ENCODE assay signal across 2 cellular contexts in the genomic region with DNA sequence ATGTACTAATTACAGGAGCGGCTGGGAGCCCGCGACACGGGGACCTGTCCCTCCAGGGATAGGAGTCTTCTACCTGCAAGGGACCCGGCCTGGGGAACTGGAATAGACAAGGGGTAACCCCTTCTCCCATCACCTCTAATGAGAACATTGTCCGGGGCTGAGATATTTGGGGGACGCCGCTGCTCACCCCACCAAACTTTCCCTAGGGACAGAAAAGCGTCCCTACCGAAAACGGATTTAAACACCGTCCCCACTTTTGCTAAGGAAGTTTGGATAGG.
TF ChIP-seq lines count a peak whose summit lies in the region.

No MANE protein-coding gene starts in this region.

TF ChIP-seq in liver, 16 proteins besides CTCF, POLR2A, EP300 and RAD21 (continued from another document):
- TF ChIP-seq, protein P1, sequence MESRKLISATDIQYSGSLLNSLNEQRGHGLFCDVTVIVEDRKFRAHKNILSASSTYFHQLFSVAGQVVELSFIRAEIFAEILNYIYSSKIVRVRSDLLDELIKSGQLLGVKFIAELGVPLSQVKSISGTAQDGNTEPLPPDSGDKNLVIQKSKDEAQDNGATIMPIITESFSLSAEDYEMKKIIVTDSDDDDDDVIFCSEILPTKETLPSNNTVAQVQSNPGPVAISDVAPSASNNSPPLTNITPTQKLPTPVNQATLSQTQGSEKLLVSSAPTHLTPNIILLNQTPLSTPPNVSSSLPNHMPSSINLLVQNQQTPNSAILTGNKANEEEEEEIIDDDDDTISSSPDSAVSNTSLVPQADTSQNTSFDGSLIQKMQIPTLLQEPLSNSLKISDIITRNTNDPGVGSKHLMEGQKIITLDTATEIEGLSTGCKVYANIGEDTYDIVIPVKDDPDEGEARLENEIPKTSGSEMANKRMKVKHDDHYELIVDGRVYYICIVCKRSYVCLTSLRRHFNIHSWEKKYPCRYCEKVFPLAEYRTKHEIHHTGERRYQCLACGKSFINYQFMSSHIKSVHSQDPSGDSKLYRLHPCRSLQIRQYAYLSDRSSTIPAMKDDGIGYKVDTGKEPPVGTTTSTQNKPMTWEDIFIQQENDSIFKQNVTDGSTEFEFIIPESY (IDR thresholded peaks at IDR 0.05) = no peak
- TF ChIP-seq JUND (IDR thresholded peaks at IDR 0.05) (no peak), SP1 (IDR thresholded peaks at IDR 0.05) (no peak), EGR1 (IDR thresholded peaks at IDR 0.05; ENCODE audit: low read depth in 2 of 2) (no peak), FOXA1 (IDR thresholded peaks at IDR 0.05) (no peak), TAF1 (conservative IDR thresholded peaks at IDR 0.05) (no peak), HNF4G (IDR thresholded peaks at IDR 0.05) (no peak)
- TF ChIP-seq, protein P2, sequence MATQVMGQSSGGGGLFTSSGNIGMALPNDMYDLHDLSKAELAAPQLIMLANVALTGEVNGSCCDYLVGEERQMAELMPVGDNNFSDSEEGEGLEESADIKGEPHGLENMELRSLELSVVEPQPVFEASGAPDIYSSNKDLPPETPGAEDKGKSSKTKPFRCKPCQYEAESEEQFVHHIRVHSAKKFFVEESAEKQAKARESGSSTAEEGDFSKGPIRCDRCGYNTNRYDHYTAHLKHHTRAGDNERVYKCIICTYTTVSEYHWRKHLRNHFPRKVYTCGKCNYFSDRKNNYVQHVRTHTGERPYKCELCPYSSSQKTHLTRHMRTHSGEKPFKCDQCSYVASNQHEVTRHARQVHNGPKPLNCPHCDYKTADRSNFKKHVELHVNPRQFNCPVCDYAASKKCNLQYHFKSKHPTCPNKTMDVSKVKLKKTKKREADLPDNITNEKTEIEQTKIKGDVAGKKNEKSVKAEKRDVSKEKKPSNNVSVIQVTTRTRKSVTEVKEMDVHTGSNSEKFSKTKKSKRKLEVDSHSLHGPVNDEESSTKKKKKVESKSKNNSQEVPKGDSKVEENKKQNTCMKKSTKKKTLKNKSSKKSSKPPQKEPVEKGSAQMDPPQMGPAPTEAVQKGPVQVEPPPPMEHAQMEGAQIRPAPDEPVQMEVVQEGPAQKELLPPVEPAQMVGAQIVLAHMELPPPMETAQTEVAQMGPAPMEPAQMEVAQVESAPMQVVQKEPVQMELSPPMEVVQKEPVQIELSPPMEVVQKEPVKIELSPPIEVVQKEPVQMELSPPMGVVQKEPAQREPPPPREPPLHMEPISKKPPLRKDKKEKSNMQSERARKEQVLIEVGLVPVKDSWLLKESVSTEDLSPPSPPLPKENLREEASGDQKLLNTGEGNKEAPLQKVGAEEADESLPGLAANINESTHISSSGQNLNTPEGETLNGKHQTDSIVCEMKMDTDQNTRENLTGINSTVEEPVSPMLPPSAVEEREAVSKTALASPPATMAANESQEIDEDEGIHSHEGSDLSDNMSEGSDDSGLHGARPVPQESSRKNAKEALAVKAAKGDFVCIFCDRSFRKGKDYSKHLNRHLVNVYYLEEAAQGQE (IDR thresholded peaks at IDR 0.05) = no peak
- TF ChIP-seq, protein P3, sequence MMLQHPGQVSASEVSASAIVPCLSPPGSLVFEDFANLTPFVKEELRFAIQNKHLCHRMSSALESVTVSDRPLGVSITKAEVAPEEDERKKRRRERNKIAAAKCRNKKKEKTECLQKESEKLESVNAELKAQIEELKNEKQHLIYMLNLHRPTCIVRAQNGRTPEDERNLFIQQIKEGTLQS (IDR thresholded peaks at IDR 0.05) = no peak

TF ChIP-seq in HepG2, 621 proteins besides CTCF, POLR2A, EP300 and RAD21 (continued from another document):
- TF ChIP-seq, protein P4, sequence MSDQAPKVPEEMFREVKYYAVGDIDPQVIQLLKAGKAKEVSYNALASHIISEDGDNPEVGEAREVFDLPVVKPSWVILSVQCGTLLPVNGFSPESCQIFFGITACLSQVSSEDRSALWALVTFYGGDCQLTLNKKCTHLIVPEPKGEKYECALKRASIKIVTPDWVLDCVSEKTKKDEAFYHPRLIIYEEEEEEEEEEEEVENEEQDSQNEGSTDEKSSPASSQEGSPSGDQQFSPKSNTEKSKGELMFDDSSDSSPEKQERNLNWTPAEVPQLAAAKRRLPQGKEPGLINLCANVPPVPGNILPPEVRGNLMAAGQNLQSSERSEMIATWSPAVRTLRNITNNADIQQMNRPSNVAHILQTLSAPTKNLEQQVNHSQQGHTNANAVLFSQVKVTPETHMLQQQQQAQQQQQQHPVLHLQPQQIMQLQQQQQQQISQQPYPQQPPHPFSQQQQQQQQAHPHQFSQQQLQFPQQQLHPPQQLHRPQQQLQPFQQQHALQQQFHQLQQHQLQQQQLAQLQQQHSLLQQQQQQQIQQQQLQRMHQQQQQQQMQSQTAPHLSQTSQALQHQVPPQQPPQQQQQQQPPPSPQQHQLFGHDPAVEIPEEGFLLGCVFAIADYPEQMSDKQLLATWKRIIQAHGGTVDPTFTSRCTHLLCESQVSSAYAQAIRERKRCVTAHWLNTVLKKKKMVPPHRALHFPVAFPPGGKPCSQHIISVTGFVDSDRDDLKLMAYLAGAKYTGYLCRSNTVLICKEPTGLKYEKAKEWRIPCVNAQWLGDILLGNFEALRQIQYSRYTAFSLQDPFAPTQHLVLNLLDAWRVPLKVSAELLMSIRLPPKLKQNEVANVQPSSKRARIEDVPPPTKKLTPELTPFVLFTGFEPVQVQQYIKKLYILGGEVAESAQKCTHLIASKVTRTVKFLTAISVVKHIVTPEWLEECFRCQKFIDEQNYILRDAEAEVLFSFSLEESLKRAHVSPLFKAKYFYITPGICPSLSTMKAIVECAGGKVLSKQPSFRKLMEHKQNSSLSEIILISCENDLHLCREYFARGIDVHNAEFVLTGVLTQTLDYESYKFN (CRISPR knock-in tag; conservative IDR thresholded peaks at IDR 0.05) = no peak
- TF ChIP-seq ZMYM3 (CRISPR knock-in tag; IDR thresholded peaks at IDR 0.05) (no peak), ZNF850 (CRISPR knock-in tag; conservative IDR thresholded peaks at IDR 0.05) (no peak), NFKB2 (CRISPR knock-in tag; IDR thresholded peaks at IDR 0.05; ENCODE audit: borderline replicate concordance) (no peak), SOX6 (IDR thresholded peaks at IDR 0.05) (no peak), SOX6 (CRISPR knock-in tag; IDR thresholded peaks at IDR 0.05) (no peak), TP53 (CRISPR knock-in tag; conservative IDR thresholded peaks at IDR 0.05) (no peak), SIX4 (CRISPR knock-in tag; IDR thresholded peaks at IDR 0.05) (no peak), HIVEP1 (CRISPR knock-in tag; IDR thresholded peaks at IDR 0.05) (no peak), NCOR1 (IDR thresholded peaks at IDR 0.05; ENCODE audit: borderline replicate concordance, low read length) (no peak), FOXO1 (CRISPR knock-in tag; IDR thresholded peaks at IDR 0.05) (no peak), ZNF879 (CRISPR knock-in tag; IDR thresholded peaks at IDR 0.05) (no peak), PRMT3 (CRISPR knock-in tag; IDR thresholded peaks at IDR 0.05; ENCODE audit: borderline replicate concordance, low read depth) (no peak), ZBTB21 (CRISPR knock-in tag; IDR thresholded peaks at IDR 0.05) (no peak)
- TF ChIP-seq, protein P5, sequence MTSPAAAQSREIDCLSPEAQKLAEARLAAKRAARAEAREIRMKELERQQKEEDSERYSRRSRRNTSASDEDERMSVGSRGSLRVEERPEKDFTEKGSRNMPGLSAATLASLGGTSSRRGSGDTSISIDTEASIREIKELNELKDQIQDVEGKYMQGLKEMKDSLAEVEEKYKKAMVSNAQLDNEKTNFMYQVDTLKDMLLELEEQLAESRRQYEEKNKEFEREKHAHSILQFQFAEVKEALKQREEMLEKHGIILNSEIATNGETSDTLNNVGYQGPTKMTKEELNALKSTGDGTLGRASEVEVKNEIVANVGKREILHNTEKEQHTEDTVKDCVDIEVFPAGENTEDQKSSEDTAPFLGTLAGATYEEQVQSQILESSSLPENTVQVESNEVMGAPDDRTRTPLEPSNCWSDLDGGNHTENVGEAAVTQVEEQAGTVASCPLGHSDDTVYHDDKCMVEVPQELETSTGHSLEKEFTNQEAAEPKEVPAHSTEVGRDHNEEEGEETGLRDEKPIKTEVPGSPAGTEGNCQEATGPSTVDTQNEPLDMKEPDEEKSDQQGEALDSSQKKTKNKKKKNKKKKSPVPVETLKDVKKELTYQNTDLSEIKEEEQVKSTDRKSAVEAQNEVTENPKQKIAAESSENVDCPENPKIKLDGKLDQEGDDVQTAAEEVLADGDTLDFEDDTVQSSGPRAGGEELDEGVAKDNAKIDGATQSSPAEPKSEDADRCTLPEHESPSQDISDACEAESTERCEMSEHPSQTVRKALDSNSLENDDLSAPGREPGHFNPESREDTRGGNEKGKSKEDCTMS (CRISPR knock-in tag; conservative IDR thresholded peaks at IDR 0.05) = no peak
- TF ChIP-seq, protein P6, sequence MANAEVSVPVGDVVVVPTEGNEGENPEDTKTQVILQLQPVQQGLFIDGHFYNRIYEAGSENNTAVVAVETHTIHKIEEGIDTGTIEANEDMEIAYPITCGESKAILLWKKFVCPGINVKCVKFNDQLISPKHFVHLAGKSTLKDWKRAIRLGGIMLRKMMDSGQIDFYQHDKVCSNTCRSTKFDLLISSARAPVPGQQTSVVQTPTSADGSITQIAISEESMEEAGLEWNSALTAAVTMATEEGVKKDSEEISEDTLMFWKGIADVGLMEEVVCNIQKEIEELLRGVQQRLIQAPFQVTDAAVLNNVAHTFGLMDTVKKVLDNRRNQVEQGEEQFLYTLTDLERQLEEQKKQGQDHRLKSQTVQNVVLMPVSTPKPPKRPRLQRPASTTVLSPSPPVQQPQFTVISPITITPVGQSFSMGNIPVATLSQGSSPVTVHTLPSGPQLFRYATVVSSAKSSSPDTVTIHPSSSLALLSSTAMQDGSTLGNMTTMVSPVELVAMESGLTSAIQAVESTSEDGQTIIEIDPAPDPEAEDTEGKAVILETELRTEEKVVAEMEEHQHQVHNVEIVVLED (CRISPR knock-in tag; IDR thresholded peaks at IDR 0.05; ENCODE audit: borderline replicate concordance) = no peak
- TF ChIP-seq, protein P7, sequence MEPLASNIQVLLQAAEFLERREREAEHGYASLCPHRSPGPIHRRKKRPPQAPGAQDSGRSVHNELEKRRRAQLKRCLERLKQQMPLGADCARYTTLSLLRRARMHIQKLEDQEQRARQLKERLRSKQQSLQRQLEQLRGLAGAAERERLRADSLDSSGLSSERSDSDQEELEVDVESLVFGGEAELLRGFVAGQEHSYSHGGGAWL (CRISPR knock-in tag; IDR thresholded peaks at IDR 0.05) = no peak
